In genomic region chr6:154878866-154879491, GRCh38 we compare ENCODE assay signal across 26 cellular contexts.
DNase-seq lines count a peak whose midpoint lies in the region; ATAC-seq and TF ChIP-seq lines count a peak whose summit lies in the region.
"Had no signal": no experiment of that assay in that cellular context is flagged by ENCODE, and none has a peak within 500 bp of the region (broad histone marks: within the 10 kb centered on the region; RNA-seq: fewer than 3 reads in every experiment).

No MANE protein-coding gene starts in this region.

- H3K4me2 ChIP-seq in osteoblast (ENCODE audit: insufficient read depth, low read length) (no peak overlapping the region), neuronal stem cell (ENCODE audit: insufficient read depth, low read length, poor library complexity, severe bottlenecking) (no peak overlapping the region)

- H3K27me3 Mint-ChIP-seq in activated naive CD4-positive, alpha-beta T cell treated with anti-CD3 and anti-CD28 coated beads, Interleukin-2, amount 50 U/mL, for 24 hours = no peaks in the 10 kb centered on the region
- H3K27me3 Mint-ChIP-seq: activated naive CD4-positive, alpha-beta T cell treated with anti-CD3 and anti-CD28 coated beads, Interleukin-2, amount 10 ng/mL, durations not matched to agents 7 days and 5 days; CD4-positive, CD25-positive, alpha-beta regulatory T cell; naive thymus-derived CD8-positive, alpha-beta T cell had no signal

- H4K20me1 ChIP-seq in osteoblast (ENCODE audit: insufficient read depth, low read length) = peaks cover 9% of the 10 kb centered on the region

- no peak overlapping the region for H3K4me3 Mint-ChIP-seq in activated naive CD4-positive, alpha-beta T cell treated with anti-CD3 and anti-CD28 coated beads, Interleukin-2, amount 50 U/mL, for 24 hours
- H3K4me3 Mint-ChIP-seq: activated naive CD4-positive, alpha-beta T cell treated with anti-CD3 and anti-CD28 coated beads, Interleukin-2, amount 10 ng/mL, durations not matched to agents 7 days and 5 days; CD4-positive, CD25-positive, alpha-beta regulatory T cell; naive thymus-derived CD8-positive, alpha-beta T cell had no signal

- peaks cover 18% of the 10 kb centered on the region for H3K4me1 Mint-ChIP-seq in activated naive CD4-positive, alpha-beta T cell treated with anti-CD3 and anti-CD28 coated beads, Interleukin-2, amount 50 U/mL, for 24 hours
- H3K4me1 Mint-ChIP-seq: activated naive CD4-positive, alpha-beta T cell treated with anti-CD3 and anti-CD28 coated beads, Interleukin-2, amount 10 ng/mL, durations not matched to agents 7 days and 5 days had no signal

- H3K23ac ChIP-seq in neuronal stem cell (ENCODE audit: low read depth, low read length, poor library complexity) = no peak overlapping the region

- H2AFZ ChIP-seq in osteoblast (ENCODE audit: low read length) (no peak overlapping the region), neuronal stem cell (ENCODE audit: low read length) (no peak overlapping the region)

- H3K27me3 ChIP-seq in osteoblast (ENCODE audit: insufficient read depth, low read length) (no peaks in the 10 kb centered on the region), neuronal stem cell (ENCODE audit: control insufficient read depth in 3 of 3, insufficient read depth in 3 of 3, low read depth in 1 of 3, low read length in 3 of 3) (no peaks in the 10 kb centered on the region)
- H3K27me3 ChIP-seq: esophagus squamous epithelium, tibial nerve had no signal

- H2AK5ac ChIP-seq in neuronal stem cell (ENCODE audit: low read depth, low read length) = no peak overlapping the region

- no CpG with 5 or more reads among the region's 6 CpGs for WGBS in neuronal stem cell (ENCODE audit: extremely low coverage in 2 of 2, insufficient read length in 2 of 2, insufficient replicate concordance in 1 of 2), 2 donors

- ATAC-seq in GM19324 (IDR thresholded peaks at IDR 0.05; ENCODE audit: low FRiP score, unreplicated experiment) (no peak), HG03439 (IDR thresholded peaks at IDR 0.05; ENCODE audit: unreplicated experiment) (no peak)
- ATAC-seq: naive thymus-derived CD8-positive, alpha-beta T cell; WTC11 had no signal

- H3K9me3 ChIP-seq in osteoblast (ENCODE audit: low read depth, low read length) (no peaks in the 10 kb centered on the region), neuronal stem cell (replicated peaks in 1 of 2; ENCODE audit: control insufficient read depth in 2 of 2, insufficient read depth in 1 of 2, low read depth in 1 of 2, low read length in 2 of 2) (peaks cover 0 to 3% of the 10 kb centered on the region in 2 donors)
- H3K9me3 ChIP-seq: esophagus squamous epithelium, tibial nerve had no signal

- DNase-seq in activated naive CD4-positive, alpha-beta T cell treated with Interleukin-2 at 50 U/mL for 16 hours = no peak
- DNase-seq in RKO (ENCODE audit: low spot score) (peak; percentile 38), epithelial cell of esophagus (ENCODE audit: low read depth) (peak; percentile 45), osteoblast (ENCODE audit: insufficient read length, low spot score, missing footprints) (peak; percentile 43), neuronal stem cell (ENCODE audit: low spot score) (no peak)
- DNase-seq: activated naive CD4-positive, alpha-beta T cell treated with anti-CD3 and anti-CD28 coated beads, Interleukin-2, amount 10 ng/mL, durations not matched to agents 7 days and 5 days; anterior cingulate cortex; CD4-positive, CD25-positive, alpha-beta regulatory T cell; esophagus squamous epithelium; HCEC 1CT; Karpas-422; kidney; naive thymus-derived CD8-positive, alpha-beta T cell; NCI-H1694 treated with DMSO at 0.1 percent for 48 hours; NCI-H2171 treated with DMSO at 0.1 percent for 48 hours; NCI-H526; NK-92 treated with Interleukin-12 subunit alpha and Interleukin-12 subunit beta, amount 100 ng/mL, for 24 hours; SHP77 treated with DMSO at 0.1 percent for 48 hours; small intestine had no signal

- H2BK5ac ChIP-seq in neuronal stem cell (ENCODE audit: low read length) = no peak overlapping the region

- no peak overlapping the region for H3K4me3 ChIP-seq in epithelial cell of esophagus (ENCODE audit: low read length)
- no peak overlapping the region for H3K4me3 ChIP-seq in osteoblast (ENCODE audit: insufficient read depth, low read length)
- H3K4me3 ChIP-seq in neuronal stem cell (ENCODE audit: low read length in 2 of 2) = no peak overlapping the region
- H3K4me3 ChIP-seq: coronary artery, esophagus squamous epithelium, tibial nerve had no signal

- no peak overlapping the region for H3K4ac ChIP-seq in neuronal stem cell (ENCODE audit: low read length)

- no peaks in the 10 kb centered on the region for H3K36me3 ChIP-seq in osteoblast (ENCODE audit: insufficient read depth, low read length)
- peaks cover 2 to 18% of the 10 kb centered on the region in 2 donors for H3K36me3 ChIP-seq in neuronal stem cell (replicated peaks in 1 of 2; ENCODE audit: control insufficient read depth in 2 of 2, insufficient read depth in 2 of 2, low read length in 2 of 2)

- H4K91ac ChIP-seq in neuronal stem cell (ENCODE audit: low read depth, low read length, poor library complexity) = no peak overlapping the region

- no peak overlapping the region for H4K8ac ChIP-seq in neuronal stem cell (ENCODE audit: low read depth, low read length)

- no peak overlapping the region for H2BK12ac ChIP-seq in neuronal stem cell (ENCODE audit: low read length)

- no peak overlapping the region for H2BK120ac ChIP-seq in neuronal stem cell (ENCODE audit: low read depth, low read length)

- H2BK15ac ChIP-seq in neuronal stem cell (ENCODE audit: low read length) = no peak overlapping the region

- no peak overlapping the region for H3K18ac ChIP-seq in neuronal stem cell (ENCODE audit: low read length)

- H3K14ac ChIP-seq in neuronal stem cell (ENCODE audit: low read length) = no peak overlapping the region

- no peaks in the 10 kb centered on the region for H3K79me1 ChIP-seq in neuronal stem cell (ENCODE audit: low read depth, low read length)

- H3K27ac Mint-ChIP-seq in activated naive CD4-positive, alpha-beta T cell treated with anti-CD3 and anti-CD28 coated beads, Interleukin-2, amount 50 U/mL, for 24 hours = peak overlapping the region; percentile 23
- H3K27ac Mint-ChIP-seq: activated naive CD4-positive, alpha-beta T cell treated with anti-CD3 and anti-CD28 coated beads, Interleukin-2, amount 10 ng/mL, durations not matched to agents 7 days and 5 days had no signal

- H3K4me1 ChIP-seq in osteoblast (ENCODE audit: insufficient read depth, low read length) (peaks cover 14% of the 10 kb centered on the region), neuronal stem cell (ENCODE audit: control insufficient read depth in 2 of 2, insufficient read depth in 1 of 2, low read depth in 1 of 2, low read length in 2 of 2) (peaks cover 3 to 16% of the 10 kb centered on the region in 2 donors)

- no peak overlapping the region for H3K27ac ChIP-seq in osteoblast (ENCODE audit: low read depth, low read length)
- no peak overlapping the region for H3K27ac ChIP-seq in neuronal stem cell (replicated peaks; ENCODE audit: low read length)
- H3K27ac ChIP-seq: 22Rv1, coronary artery, esophagus squamous epithelium, tibial nerve had no signal

- TF ChIP-seq CTCF in epithelial cell of esophagus (IDR thresholded peaks at IDR 0.05; ENCODE audit: insufficient read depth, low read depth, low read length, missing control alignments) = no peak
- TF ChIP-seq CTCF in osteoblast (IDR thresholded peaks at IDR 0.05; ENCODE audit: extremely low read depth, low read depth, low read length) = no peak

- no peak overlapping the region for H3K9ac ChIP-seq in neuronal stem cell (ENCODE audit: low read depth, low read length, poor library complexity)

- peaks cover 7% of the 10 kb centered on the region for H3K36me3 Mint-ChIP-seq in activated naive CD4-positive, alpha-beta T cell treated with anti-CD3 and anti-CD28 coated beads, Interleukin-2, amount 50 U/mL, for 24 hours

- H3K79me2 ChIP-seq in osteoblast (ENCODE audit: insufficient read depth, low read length) = no peaks in the 10 kb centered on the region

- no peaks in the 10 kb centered on the region for H3K9me3 Mint-ChIP-seq in activated naive CD4-positive, alpha-beta T cell treated with anti-CD3 and anti-CD28 coated beads, Interleukin-2, amount 50 U/mL, for 24 hours
- H3K9me3 Mint-ChIP-seq: activated naive CD4-positive, alpha-beta T cell treated with anti-CD3 and anti-CD28 coated beads, Interleukin-2, amount 10 ng/mL, durations not matched to agents 7 days and 5 days; CD4-positive, CD25-positive, alpha-beta regulatory T cell; naive thymus-derived CD8-positive, alpha-beta T cell; WTC11 had no signal

Comparison
In these comparisons a context has a peak if more than half of its experiments do, and no peak if none do; other contexts are left out.
1. DNase-seq: peak in RKO (single experiment), epithelial cell of esophagus (single experiment) and osteoblast (single experiment); none in activated naive CD4-positive, alpha-beta T cell treated with Interleukin-2 at 50 U/mL for 16 hours (single experiment) and neuronal stem cell (single experiment).